Comparison of ENCODE assay signal across 1 cellular context in genomic region chr3:20057612-20058180, GRCh38.
TF ChIP-seq lines count a peak whose summit lies in the region.

No MANE protein-coding gene starts in this region.

TF ChIP-seq in GM12878, 131 proteins besides CTCF, POLR2A, EP300 and RAD21:
- no peak for TF ChIP-seq RB1 (IDR thresholded peaks at IDR 0.05; ENCODE audit: borderline replicate concordance)
- no peak for TF ChIP-seq PAX5 (IDR thresholded peaks at IDR 0.05; ENCODE audit: borderline replicate concordance, low read depth, low read length)
- no peak for TF ChIP-seq KLF5 (IDR thresholded peaks at IDR 0.05; ENCODE audit: partially characterized antibody)
- no peak for TF ChIP-seq IRF5 (IDR thresholded peaks at IDR 0.05; ENCODE audit: borderline replicate concordance)
- no peak for TF ChIP-seq CBX3 (IDR thresholded peaks at IDR 0.05; ENCODE audit: borderline replicate concordance, low read depth)
- TF ChIP-seq PAX8 (IDR thresholded peaks at IDR 0.05): no peak
- TF ChIP-seq ATF2 (IDR thresholded peaks at IDR 0.05; ENCODE audit: low read length): 0 out of 2 replicates have a peak, but pooled peaks have one; percentile 7
- no peak for TF ChIP-seq CEBPZ (IDR thresholded peaks at IDR 0.05; ENCODE audit: low read depth, low read length)
- no peak for TF ChIP-seq STAT3 (IDR thresholded peaks at IDR 0.05; ENCODE audit: low read depth, low read length)
